Comparison of ENCODE assay signal across 8 cellular contexts in the genomic region with DNA sequence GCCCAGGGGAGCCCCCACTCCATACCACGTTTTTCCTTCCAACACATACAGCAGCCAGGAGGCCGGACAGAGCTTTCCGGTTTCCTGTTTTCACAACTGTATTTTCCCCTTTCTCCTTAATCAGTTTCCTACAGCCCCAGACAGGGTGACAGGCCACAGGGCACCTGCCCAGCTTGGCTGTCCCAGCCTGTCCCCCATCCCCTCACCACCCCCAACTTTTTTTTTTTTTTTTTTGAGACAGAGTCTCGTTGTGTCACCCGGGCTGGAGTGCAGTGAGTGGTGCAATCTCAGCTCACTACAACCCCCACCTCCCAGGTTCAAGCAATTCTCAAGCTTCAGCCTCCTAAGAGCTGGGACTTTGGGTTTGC. TPM values are rescaled to one million over a fixed set of nuclear protein-coding genes. Genes with fewer than 3 reads are reported as not detected.
DNase-seq lines count a peak whose midpoint lies in the region; TF ChIP-seq lines count a peak whose summit lies in the region.

No MANE protein-coding gene starts in this region.

- peak overlapping the region; percentile 59 for H3K4me2 ChIP-seq in parathyroid adenoma (ENCODE audit: low read length)

- no peaks in the 10 kb centered on the region for H3K9me3 Mint-ChIP-seq in endodermal cell

- H3K9me3 ChIP-seq in endodermal cell (ENCODE audit: control insufficient read depth, low read length) (no peaks in the 10 kb centered on the region), parathyroid adenoma (ENCODE audit: control insufficient read depth, low read length) (no peaks in the 10 kb centered on the region)

- WGBS in endodermal cell (ENCODE audit: insufficient coverage in 1 of 2, insufficient read length in 1 of 2), 2 experiments: 86% methylated on average over 5 of the region's 5 CpGs; no CpG with 5 or more reads in 1 of the 2 experiments

- no peaks in the 10 kb centered on the region for H3K36me3 Mint-ChIP-seq in endodermal cell (ENCODE audit: low read depth)

- peak overlapping the region; percentile 98 for H2AFZ ChIP-seq in parathyroid adenoma

- H3K4me1 ChIP-seq in endodermal cell (ENCODE audit: control insufficient read depth, insufficient read depth, low read length) (no peaks in the 10 kb centered on the region), parathyroid adenoma (peaks cover 16% of the 10 kb centered on the region)

- TF ChIP-seq CTCF in endodermal cell (conservative IDR thresholded peaks at IDR 0.05) (no peak), parathyroid adenoma (IDR thresholded peaks at IDR 0.05) (no peak)

- H3K4me3 ChIP-seq in endodermal cell (ENCODE audit: low read length) (no peak overlapping the region), parathyroid adenoma (ENCODE audit: low read depth, low read length) (peak overlapping the region; percentile 8)

- no peaks in the 10 kb centered on the region for H3K27me3 Mint-ChIP-seq in endodermal cell (ENCODE audit: insufficient read depth)

- H3K27ac Mint-ChIP-seq in endodermal cell: peak overlapping the region; percentile 81

- no peaks in the 10 kb centered on the region for H3K79me2 ChIP-seq in parathyroid adenoma

- no peaks in the 10 kb centered on the region for H3K36me3 ChIP-seq in endodermal cell (ENCODE audit: control insufficient read depth, insufficient read depth, low read length)
- H3K36me3 ChIP-seq in parathyroid adenoma (ENCODE audit: control insufficient read depth, insufficient read depth, low read length): no peaks in the 10 kb centered on the region

- no peaks in the 10 kb centered on the region for H3K27me3 ChIP-seq in endodermal cell (ENCODE audit: control insufficient read depth, insufficient read depth, low read length, poor library complexity, severe bottlenecking)
- no peaks in the 10 kb centered on the region for H3K27me3 ChIP-seq in parathyroid adenoma (ENCODE audit: control insufficient read depth, insufficient read depth, low read length)

- peak; percentile 79 for DNase-seq in GDM1 (lab: John Stamatoyannopoulos, UW)
- DNase-seq in NOMO-1 (lab: John Stamatoyannopoulos, UW; ENCODE audit: unreplicated experiment in 2 of 2): peak; percentile 75
- no peak for DNase-seq in endodermal cell
- DNase-seq in NCI-H2107 (lab: John Stamatoyannopoulos, UW): no peak
- DNase-seq in activated CD4-positive, CD25-positive, alpha-beta regulatory T cell treated with anti-CD3 and anti-CD28 coated beads, Interleukin-2, amount 50 U/mL, for 72 hours: no peak
- no peak for DNase-seq in activated CD8-positive, alpha-beta memory T cell treated with anti-CD3 and anti-CD28 coated beads for 24 hours
- no peak for DNase-seq in COLO829 (ENCODE audit: low spot score)

- H3K9ac ChIP-seq in endodermal cell (ENCODE audit: extremely low read depth, low read length, poor library complexity, severe bottlenecking) (no peak overlapping the region), parathyroid adenoma (no peak overlapping the region)

- peaks cover 9% of the 10 kb centered on the region for H3K4me1 Mint-ChIP-seq in endodermal cell

- H3K4me3 Mint-ChIP-seq in endodermal cell: no peak overlapping the region

- H3K27ac ChIP-seq in endodermal cell (ENCODE audit: low read depth, low read length) (no peak overlapping the region), parathyroid adenoma (peak overlapping the region; percentile 74)

RNA-seq across cellular contexts. Expression of a gene that starts 10.3 kb away (rescaled TPM):
- 100 to 1,000 TPM; 244 to 248 TPM for total RNA-seq in endodermal cell
- 401 TPM for polyA plus RNA-seq in endodermal cell (2013, experiment 1 of 2)
- 422 TPM for polyA plus RNA-seq in endodermal cell (2013, experiment 2 of 2)

Comparison
In these comparisons a context has a peak if more than half of its experiments do, and no peak if none do; other contexts are left out.
1. DNase-seq: peak in GDM1 (single experiment) and NOMO-1 (2 of 2); none in endodermal cell (single experiment), NCI-H2107 (single experiment), activated CD4-positive, CD25-positive, alpha-beta regulatory T cell treated with anti-CD3 and anti-CD28 coated beads, Interleukin-2, amount 50 U/mL, for 72 hours (single experiment), activated CD8-positive, alpha-beta memory T cell treated with anti-CD3 and anti-CD28 coated beads for 24 hours (single experiment) and COLO829 (single experiment).